ENCODE assay signal across 29 cellular contexts in genomic region chr18:24341361-24341760, GRCh38.
"Had no signal": no experiment of that assay in that cellular context is flagged by ENCODE, and none has a peak within 500 bp of the region (broad histone marks: within the 10 kb centered on the region; RNA-seq: fewer than 3 reads in every experiment).

No MANE protein-coding gene starts in this region.

- H3K27ac ChIP-seq: KMS-11, VCaP had no signal

- H3K9ac ChIP-seq: KMS-11 had no signal

- DNase-seq: activated B cell treated with CpG ODN at 0.5 μM for 24 hours; activated CD4-positive, alpha-beta memory T cell treated with anti-CD3 and anti-CD28 coated beads for 36 hours; activated CD4-positive, alpha-beta T cell treated with anti-CD3 and anti-CD28 coated beads for 4 hours; activated CD4-positive, alpha-beta T cell treated with anti-CD3 and anti-CD28 coated beads, Interleukin-2, amount 50 U/mL, for 1 hour; activated CD4-positive, CD25-positive, alpha-beta regulatory T cell treated with anti-CD3 and anti-CD28 coated beads, Interleukin-2, amount 50 U/mL, for 72 hours; activated CD8-positive, alpha-beta memory T cell treated with anti-CD3 and anti-CD28 coated beads, Interleukin-2, amount 50 U/mL, for 4 hours; activated gamma-delta T cell treated with Interleukin-2 at 50 U/mL for 16 hours; activated naive CD4-positive, alpha-beta T cell treated with anti-CD3 and anti-CD28 coated beads for 36 hours; activated T-cell treated with anti-CD3 and anti-CD28 coated beads for 4 hours; activated T-cell treated with anti-CD3 and anti-CD28 coated beads, Interleukin-2, amount 50 U/mL, for 4 hours; anterior cingulate cortex; central memory CD4-positive, alpha-beta T cell; NCI-H1092 treated with DMSO at 0.1 percent for 48 hours; NCI-H1417; NCI-H146; NCI-H187; NCI-H2029 treated with DMSO at 0.1 percent for 48 hours; NCI-H2107; NCI-H2171; NCI-H510A treated with DMSO at 0.1 percent for 48 hours; NCI-H526 treated with DMSO at 0.1 percent for 48 hours; RPMI8226; SHP77 treated with DMSO at 0.1 percent for 48 hours; SW 1271; T-helper 1 cell; T-helper 2 cell; T-helper 9 cell had no signal
